ENCODE assay signal across 29 cellular contexts in genomic region chr2:132733119-132733518, GRCh38.
"Had no signal": no experiment of that assay in that cellular context is flagged by ENCODE, and none has a peak within 500 bp of the region (broad histone marks: within the 10 kb centered on the region; RNA-seq: fewer than 3 reads in every experiment).

No MANE protein-coding gene starts in this region.

- H3K27ac ChIP-seq: cardiac muscle cell, coronary artery, dorsolateral prefrontal cortex, gastrocnemius medialis, neutrophil, ovary, prostate gland, right atrium auricular region, tibial nerve, WERI-Rb-1 had no signal

- DNase-seq: activated CD4-positive, alpha-beta T cell treated with anti-CD3 and anti-CD28 coated beads for 48 hours; activated CD4-positive, alpha-beta T cell treated with anti-CD3 and anti-CD28 coated beads, Interleukin-2, amount 50 U/mL, for 48 hours; activated CD8-positive, alpha-beta memory T cell treated with anti-CD3 and anti-CD28 coated beads for 24 hours; activated effector memory CD4-positive, alpha-beta T cell treated with Interleukin-2 at 50 U/mL for 16 hours; activated naive CD4-positive, alpha-beta T cell treated with Interleukin-2 at 50 U/mL for 16 hours; aorta; cerebellar nuclear complex; dorsolateral prefrontal cortex; effector memory CD4-positive, alpha-beta T cell; gastrocnemius medialis; glutamatergic neuron; left cardiac atrium; mammary epithelial cell; naive B cell; nephron progenitor cell; ovary; stimulated activated CD4-positive, alpha-beta T cell treated with anti-CD3 and anti-CD28 coated beads, Interleukin-2, amount 100 ng/mL, for 48 hours; stimulated activated naive CD4-positive, alpha-beta T cell treated with Interleukin-2 at 50 U/mL for 16 hours; T-helper 9 cell; WERI-Rb-1 had no signal

- H3K36me3 ChIP-seq: cardiac muscle cell, gastrocnemius medialis, neutrophil, ovary, prostate gland, right atrium auricular region had no signal

- H3K9me3 ChIP-seq: gastrocnemius medialis, neutrophil, ovary, prostate gland, right atrium auricular region, tibial nerve had no signal

- H3K4me1 ChIP-seq: gastrocnemius medialis, prostate gland, right atrium auricular region, tibial nerve had no signal

- FAIRE-seq: keratinocyte, TTC549 had no signal

- H3K27me3 ChIP-seq: cardiac muscle cell, dorsolateral prefrontal cortex, gastrocnemius medialis, neutrophil, ovary, right atrium auricular region, tibial nerve had no signal

- ATAC-seq: activated CD4-positive, CD25-positive, alpha-beta regulatory T cell treated with anti-CD3 and anti-CD28 coated beads, Interleukin-2, amount 50 U/mL, for 24 hours; gastrocnemius medialis; left cardiac atrium had no signal

- H3K4me3 ChIP-seq: cardiac muscle cell, coronary artery, dorsolateral prefrontal cortex, gastrocnemius medialis, ovary, prostate gland, right atrium auricular region, tibial nerve had no signal
